ENCODE assay signal across 9 cellular contexts in the genomic region with DNA sequence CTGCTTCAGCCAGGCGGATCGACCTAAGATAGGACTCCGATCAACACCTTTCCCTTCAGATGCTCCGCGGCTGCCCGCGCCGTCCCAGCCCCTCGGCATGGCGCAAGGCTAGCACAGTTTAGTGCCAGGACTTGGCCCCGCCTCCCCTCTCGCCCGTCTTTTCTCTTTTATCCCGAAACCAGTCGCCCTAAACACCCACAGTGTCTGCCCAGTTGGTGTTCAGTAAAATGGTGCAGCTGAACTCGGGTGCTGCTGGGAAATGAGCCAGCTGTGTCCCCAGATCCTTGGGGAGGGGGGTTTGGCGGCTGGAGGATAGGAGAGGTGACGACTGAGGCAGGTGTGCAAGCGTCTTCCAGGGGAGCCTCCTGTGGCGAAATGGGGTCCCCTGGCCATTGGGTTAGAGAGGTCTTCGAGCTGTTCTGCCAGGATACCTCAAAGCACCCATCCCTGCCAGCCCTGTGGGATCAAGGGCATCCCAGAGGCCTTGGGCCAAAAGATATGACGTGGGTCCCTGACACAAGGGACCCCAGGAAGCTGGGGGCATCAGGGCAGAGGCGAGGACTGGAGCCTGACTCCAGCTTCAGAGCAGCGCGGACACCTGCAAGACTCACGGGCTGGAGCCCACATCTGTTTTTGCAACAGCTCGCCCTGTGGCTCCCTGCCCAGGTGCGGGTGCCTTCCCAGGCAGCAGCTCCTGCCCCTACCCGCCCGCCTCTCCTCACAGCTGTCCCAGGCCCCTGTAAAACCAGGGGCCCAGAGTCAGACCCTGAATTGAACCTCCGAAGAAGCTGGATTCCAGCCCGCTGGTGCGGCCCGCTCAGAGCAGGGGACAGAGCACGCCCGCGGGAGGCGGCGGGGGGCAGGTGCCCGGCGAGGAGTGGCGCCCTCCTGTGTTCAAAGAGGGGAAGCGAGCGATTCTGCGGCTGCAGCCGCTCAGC.
DNase-seq lines count a peak whose midpoint lies in the region; ATAC-seq and TF ChIP-seq lines count a peak whose summit lies in the region.
"Had no signal": no experiment of that assay in that cellular context is flagged by ENCODE, and none has a peak within 500 bp of the region (broad histone marks: within the 10 kb centered on the region; RNA-seq: fewer than 3 reads in every experiment).

No MANE protein-coding gene starts in this region.

- DNase-seq in COR-L47 (lab: John Stamatoyannopoulos, UW) = peak; percentile 13
- peak; percentile 93 for DNase-seq in H7
- peak; percentile 72 for DNase-seq in NCI-H146 (lab: John Stamatoyannopoulos, UW)
- DNase-seq in central memory CD8-positive, alpha-beta T cell (ENCODE audit: low spot score in 2 of 2) = peak; percentile 34 to 47
- DNase-seq in left lung = peak; percentile 52 to 88
- peak; percentile 67 for DNase-seq in stimulated activated CD4-positive, alpha-beta T cell treated with anti-CD3 and anti-CD28 coated beads, Interleukin-4, amount 100 ng/mL, for 24 hours

- peak overlapping the region; percentile 40; the same call in 1 of the 2 replicates for H3K4me3 ChIP-seq in H7 (ENCODE audit: insufficient read depth, low read depth, low read length)
- H3K4me3 ChIP-seq in left lung = peak overlapping the region in 1 of 2 donors; percentile 10
- H3K4me3 ChIP-seq: SJSA1 had no signal

- no peak overlapping the region for H3K27ac ChIP-seq in left lung
- H3K27ac ChIP-seq: SJSA1 had no signal

- no peaks in the 10 kb centered on the region for H3K36me3 Mint-ChIP-seq in central memory CD8-positive, alpha-beta T cell (ENCODE audit: insufficient read depth)

- no peaks in the 10 kb centered on the region for H3K9me3 ChIP-seq in left lung
- H3K9me3 ChIP-seq: SJSA1 had no signal

- H3K36me3 ChIP-seq in H7 (replicated peaks; ENCODE audit: control insufficient read depth, insufficient read depth, low read length) = no peaks in the 10 kb centered on the region
- H3K36me3 ChIP-seq in left lung = no peaks in the 10 kb centered on the region
- H3K36me3 ChIP-seq: SJSA1 had no signal

- ATAC-seq in activated CD4-positive, CD25-positive, alpha-beta regulatory T cell treated with anti-CD3 and anti-CD28 coated beads, Interleukin-2, amount 50 U/mL, for 24 hours = peak; percentile 73 to 76
- ATAC-seq in central memory CD8-positive, alpha-beta T cell (replicated peaks; ENCODE audit: extremely low read depth, poor library complexity, severe bottlenecking) = peak; percentile 71
- ATAC-seq in left lung (peak; percentile 99), GM21526 (IDR thresholded peaks at IDR 0.05; ENCODE audit: low FRiP score, unreplicated experiment) (no peak)

- intact Hi-C loops in left lung (cut with DNase I) = loop anchor here in 1 of 2 donors (5.0 kb wide), 1 partner anchor 68 kb away; no protein-coding TSS in a partner anchor

- H3K4me1 Mint-ChIP-seq in central memory CD8-positive, alpha-beta T cell = peaks cover 8% of the 10 kb centered on the region

- peaks cover 14 to 17% of the 10 kb centered on the region in 2 donors for H3K4me1 ChIP-seq in left lung
- H3K4me1 ChIP-seq: SJSA1 had no signal

- H3K27me3 ChIP-seq in H7 (ENCODE audit: control insufficient read depth, insufficient read depth, low read length) = peaks cover 18% of the 10 kb centered on the region
- peaks cover 5 to 60% of the 10 kb centered on the region in 2 donors for H3K27me3 ChIP-seq in left lung
- H3K27me3 ChIP-seq: SJSA1 had no signal

- H3K27me3 Mint-ChIP-seq in central memory CD8-positive, alpha-beta T cell = peaks cover 71% of the 10 kb centered on the region

- peak; percentile 62 to 76 for TF ChIP-seq CTCF in left lung (IDR thresholded peaks at IDR 0.05)

- H3K27ac Mint-ChIP-seq in central memory CD8-positive, alpha-beta T cell (ENCODE audit: low read depth) = no peak overlapping the region

- H3K4me3 Mint-ChIP-seq in central memory CD8-positive, alpha-beta T cell = peak overlapping the region; percentile 62

- H3K9me3 Mint-ChIP-seq in central memory CD8-positive, alpha-beta T cell = no peaks in the 10 kb centered on the region

Comparison
In these comparisons a context has a peak if more than half of its experiments do, and no peak if none do; other contexts are left out.
1. DNase-seq: peak in every context shown above with its lines; median percentile 93 in H7; 72 in NCI-H146; 70 in left lung; 67 in stimulated activated CD4-positive, alpha-beta T cell treated with anti-CD3 and anti-CD28 coated beads, Interleukin-4, amount 100 ng/mL, for 24 hours; 40 in central memory CD8-positive, alpha-beta T cell; 13 in COR-L47.